ENCODE assay signal across 8 cellular contexts in genomic region chr20:3239867-3240775, GRCh38. TPM values are rescaled to one million over a fixed set of nuclear protein-coding genes. Genes with fewer than 3 reads are reported as not detected.
A peak's percentile ranks its signal among the peaks of the same experiment; 100 is the strongest.
DNase-seq lines count a peak whose midpoint lies in the region; ATAC-seq, FAIRE-seq and TF ChIP-seq lines count a peak whose summit lies in the region.

No MANE protein-coding gene starts in this region.

- H3K27me3 ChIP-seq in adrenal gland: no peaks in the 10 kb centered on the region
- H3K27me3 ChIP-seq in keratinocyte (ENCODE audit: control insufficient read depth, extremely low read depth, insufficient read depth, low read length): no peaks in the 10 kb centered on the region
- H3K27me3 ChIP-seq in thoracic aorta (replicated peaks; ENCODE audit: insufficient read depth): peaks cover 11% of the 10 kb centered on the region
- peaks cover 0 to 10% of the 10 kb centered on the region in 2 donors for H3K27me3 ChIP-seq in body of pancreas

- H3K9ac ChIP-seq in keratinocyte (ENCODE audit: control insufficient read depth, extremely low read depth, insufficient read depth, low read length): peak overlapping the region; percentile 77

- peaks cover 23 to 26% of the 10 kb centered on the region in 2 donors for H3K4me1 ChIP-seq in adrenal gland (replicated peaks in 1 of 2)
- H3K4me1 ChIP-seq in keratinocyte (ENCODE audit: control insufficient read depth, extremely low read depth, insufficient read depth, low read length): peaks cover 25% of the 10 kb centered on the region
- peaks cover 7 to 24% of the 10 kb centered on the region in 2 donors for H3K4me1 ChIP-seq in thoracic aorta (ENCODE audit: control insufficient read depth in 1 of 2, low read depth in 2 of 2)
- peaks cover 27% of the 10 kb centered on the region for H3K4me1 ChIP-seq in body of pancreas

- H3K9me3 ChIP-seq in adrenal gland (replicated peaks in 1 of 3) (no peaks in the 10 kb centered on the region), keratinocyte (ENCODE audit: control insufficient read depth, low read depth, low read length) (no peaks in the 10 kb centered on the region), thoracic aorta (no peaks in the 10 kb centered on the region), body of pancreas (no peaks in the 10 kb centered on the region)

- TF ChIP-seq POLR2A in adrenal gland (IDR thresholded peaks at IDR 0.05) (no peak), body of pancreas (IDR thresholded peaks at IDR 0.05) (no peak)

- ATAC-seq in thoracic aorta (ENCODE audit: insufficient number of reproducible peaks, low FRiP score, low read depth) (no peak), HG02852 (IDR thresholded peaks at IDR 0.05; ENCODE audit: unreplicated experiment) (no peak), body of pancreas (no peak)

- peak overlapping the region; percentile 87 for H3K4me2 ChIP-seq in keratinocyte (ENCODE audit: control insufficient read depth, extremely low read depth, insufficient read depth, low read depth, low read length)

- H3K4me3 ChIP-seq in adrenal gland (peak overlapping the region; percentile 13 to 99 (median 60)), keratinocyte (ENCODE audit: control insufficient read depth in 2 of 3, extremely low read depth in 1 of 3, insufficient read depth in 2 of 3, low read depth in 1 of 3, low read length in 3 of 3) (peak overlapping the region; percentile 66 to 87 (median 86)), thoracic aorta (peak overlapping the region; percentile 93), body of pancreas (peak overlapping the region in 1 of 2 donors; percentile 68)

- dilution Hi-C loops in keratinocyte (cut with MboI; ENCODE audit: extremely low pct_ligation_motif_present, low sequenced_read_pairs): no loop called here

- peaks cover 2% of the 10 kb centered on the region for H3K9me1 ChIP-seq in keratinocyte (ENCODE audit: control insufficient read depth, extremely low read depth, insufficient read depth, low read length)

- H3K36me3 ChIP-seq in adrenal gland (replicated peaks in 1 of 2): no peaks in the 10 kb centered on the region
- H3K36me3 ChIP-seq in keratinocyte (ENCODE audit: control insufficient read depth in 2 of 2, extremely low read depth in 1 of 2, insufficient read depth in 2 of 2, low read length in 2 of 2): peaks cover 0 to 2% of the 10 kb centered on the region in 2 experiments
- no peaks in the 10 kb centered on the region for H3K36me3 ChIP-seq in thoracic aorta
- H3K36me3 ChIP-seq in body of pancreas (replicated peaks in 1 of 2; ENCODE audit: insufficient read depth in 1 of 2, low read depth in 2 of 2): no peaks in the 10 kb centered on the region

- WGBS in adrenal gland, 4 donors: 32 to 57% (median 35%) methylated on average over 12 to 54 of the region's 54 CpGs
- WGBS in body of pancreas, 2 donors: 12 to 60% methylated on average over 13 to 47 of the region's 54 CpGs

- intact Hi-C loops in adrenal gland (cut with DNase I): no loop called here
- intact Hi-C loops in body of pancreas (cut with DNase I): no loop called here

- H3K27ac ChIP-seq in adrenal gland (peak overlapping the region in 3 of 5 donors; percentile 41 to 73 (median 43)), keratinocyte (ENCODE audit: control insufficient read depth, insufficient read depth, low read length) (peak overlapping the region; percentile 57), thoracic aorta (no peak overlapping the region), body of pancreas (no peak overlapping the region)

- peaks cover 8% of the 10 kb centered on the region for H4K20me1 ChIP-seq in keratinocyte (ENCODE audit: control insufficient read depth, extremely low read depth, insufficient read depth, low read length)

- FAIRE-seq in keratinocyte (lab: Jason Lieb, UNC): peak; percentile 83

- peak; percentile 56 for DNase-seq in NCI-H748 (lab: John Stamatoyannopoulos, UW; ENCODE audit: unreplicated experiment)
- DNase-seq in NCI-H748 treated with DMSO at 0.1 percent for 48 hours (lab: John Stamatoyannopoulos, UW): no peak
- DNase-seq in adrenal gland: peak in 2 of 7 donors; percentile 44 to 46
- no peak for DNase-seq in keratinocyte (ENCODE audit: low read depth, low spot score)
- no peak for DNase-seq in thoracic aorta (ENCODE audit: low spot score)
- DNase-seq in NCI-H1417 (lab: John Stamatoyannopoulos, UW): no peak
- DNase-seq in body of pancreas: no peak

- no peak for TF ChIP-seq CTCF in adrenal gland (IDR thresholded peaks at IDR 0.05)
- no peak for TF ChIP-seq CTCF in keratinocyte (optimal IDR thresholded peaks at IDR 0.05 in 1 of 3, IDR thresholded peaks at IDR 0.05 in 1 of 3, conservative IDR thresholded peaks at IDR 0.05 in 1 of 3; ENCODE audit: extremely low read depth in 1 of 3, insufficient read depth in 2 of 3, low read length in 3 of 3)
- TF ChIP-seq CTCF in thoracic aorta (IDR thresholded peaks at IDR 0.05): no peak
- no peak for TF ChIP-seq CTCF in body of pancreas (IDR thresholded peaks at IDR 0.05)

- peak overlapping the region; percentile 95 for H2AFZ ChIP-seq in keratinocyte (ENCODE audit: control insufficient read depth, low read length)

- no peaks in the 10 kb centered on the region for H3K79me2 ChIP-seq in keratinocyte (ENCODE audit: control insufficient read depth, insufficient read depth, low read length)

RNA-seq across cellular contexts. Expression of gene SLC4A11, which starts 1.1 kb away (rescaled TPM):
- total RNA-seq in adrenal gland: 10 to 100 TPM in 4 of 8 donors, 1 to 10 TPM in 4; 7.1 to 30.6 (median 13.0) TPM
- 10 to 100 TPM in 1 of 3 donors, 1 to 10 TPM in 1, under 1 TPM in 1; 0.97 to 12.1 (median 6.4) TPM for polyA plus RNA-seq in adrenal gland
- polyA plus RNA-seq in keratinocyte: 3.9 to 5.0 TPM (median 4.7 TPM) in 3 replicates
- polyA plus RNA-seq in keratinocyte (2011; ENCODE audit: low read depth): 2.8 TPM
- 2.0 and 3.4 TPM in 2 replicates for polyA plus RNA-seq in keratinocyte (2011; cell fraction: cytosol; rRNA removed)
- polyA plus RNA-seq in keratinocyte (2011; cell fraction: nucleus; rRNA removed): 20.3 and 29.5 TPM in 2 replicates
- 6.1 and 9.9 TPM in 2 replicates for polyA plus RNA-seq in keratinocyte (2012; ENCODE audit: low replicate concordance)
- 4.7 to 15.9 TPM (median 7.4 TPM) in 3 replicates for polyA minus RNA-seq in keratinocyte
- 5.6 TPM for polyA minus RNA-seq in keratinocyte (2011; cell fraction: cytosol; rRNA and poly(A)+ RNA removed)
- 10.9 and 15.8 TPM in 2 replicates for polyA minus RNA-seq in keratinocyte (2011; cell fraction: nucleus; rRNA and poly(A)+ RNA removed)
- total RNA-seq in thoracic aorta: under 1 TPM in 1 of 2 donors, not detected in 1; 0.27 TPM
- under 1 TPM in 1 of 2 donors, not detected in 1; 0.52 TPM for total RNA-seq in body of pancreas

RNA-seq across cellular contexts. Expression of gene ITPA, which starts 30.8 kb away (rescaled TPM):
- 10 to 100 TPM; 41.4 to 82.3 (median 58.6) TPM for total RNA-seq in adrenal gland
- polyA plus RNA-seq in adrenal gland: 100 to 1,000 TPM in 2 of 3 donors, 10 to 100 TPM in 1; 29.3 to 182 (median 131) TPM
- 40.5 to 45.4 TPM (median 44.9 TPM) in 3 replicates for polyA plus RNA-seq in keratinocyte
- polyA plus RNA-seq in keratinocyte (2011; ENCODE audit: low read depth): 21.5 TPM
- 26.9 and 40.0 TPM in 2 replicates for polyA plus RNA-seq in keratinocyte (2011; cell fraction: cytosol; rRNA removed)
- 36.4 and 46.9 TPM in 2 replicates for polyA plus RNA-seq in keratinocyte (2011; cell fraction: nucleus; rRNA removed)
- 43.4 and 61.8 TPM in 2 replicates for polyA plus RNA-seq in keratinocyte (2012; ENCODE audit: low replicate concordance)
- polyA minus RNA-seq in keratinocyte: 10.4 to 16.6 TPM (median 11.3 TPM) in 3 replicates
- polyA minus RNA-seq in keratinocyte (2011; cell fraction: cytosol; rRNA and poly(A)+ RNA removed): 41.8 TPM
- polyA minus RNA-seq in keratinocyte (2011; cell fraction: nucleus; rRNA and poly(A)+ RNA removed): 10.3 and 11.9 TPM in 2 replicates
- total RNA-seq in thoracic aorta: 10 to 100 TPM; 35.1 to 35.7 TPM
- 10 to 100 TPM; 31.4 to 36.3 TPM for total RNA-seq in body of pancreas

RNA-seq across cellular contexts. Expression of gene DDRGK1, which starts 35.6 kb away (rescaled TPM):
- total RNA-seq in adrenal gland (100 to 1,000 TPM; 124 to 202 (median 166) TPM), thoracic aorta (10 to 100 TPM; 60.9 to 90.9 TPM), body of pancreas (10 to 100 TPM; 64.3 to 82.8 TPM)
- polyA plus RNA-seq in adrenal gland (100 to 1,000 TPM in 2 of 3 donors, 10 to 100 TPM in 1; 81.6 to 125 (median 113) TPM), keratinocyte (31.0 to 41.5 TPM (median 32.2 TPM) in 3 replicates)
- 32.9 TPM for polyA plus RNA-seq in keratinocyte (2011; ENCODE audit: low read depth)
- polyA plus RNA-seq in keratinocyte (2011; cell fraction: cytosol; rRNA removed): 18.3 and 36.2 TPM in 2 replicates
- 70.9 and 83.6 TPM in 2 replicates for polyA plus RNA-seq in keratinocyte (2011; cell fraction: nucleus; rRNA removed)
- 47.3 and 60.4 TPM in 2 replicates for polyA plus RNA-seq in keratinocyte (2012; ENCODE audit: low replicate concordance)
- 13.8 to 15.7 TPM (median 13.9 TPM) in 3 replicates for polyA minus RNA-seq in keratinocyte
- 28.0 TPM for polyA minus RNA-seq in keratinocyte (2011; cell fraction: cytosol; rRNA and poly(A)+ RNA removed)
- 15.5 and 18.5 TPM in 2 replicates for polyA minus RNA-seq in keratinocyte (2011; cell fraction: nucleus; rRNA and poly(A)+ RNA removed)

Comparison
In these comparisons a context has a peak if more than half of its experiments do, and no peak if none do; other contexts are left out.
1. H3K27ac ChIP-seq: peak in adrenal gland (3 of 5) and keratinocyte (single experiment); none in thoracic aorta (0 of 2) and body of pancreas (0 of 4).
2. RNA of gene SLC4A11, which starts 1.1 kb away (total RNA-seq): 7.1 to 30.6 TPM in adrenal gland; 0.52 TPM in body of pancreas and 0.27 TPM in thoracic aorta; every median in the first group is over 4 times any median in the second.